Comparison of ENCODE assay signal across 8 cellular contexts in the genomic region with DNA sequence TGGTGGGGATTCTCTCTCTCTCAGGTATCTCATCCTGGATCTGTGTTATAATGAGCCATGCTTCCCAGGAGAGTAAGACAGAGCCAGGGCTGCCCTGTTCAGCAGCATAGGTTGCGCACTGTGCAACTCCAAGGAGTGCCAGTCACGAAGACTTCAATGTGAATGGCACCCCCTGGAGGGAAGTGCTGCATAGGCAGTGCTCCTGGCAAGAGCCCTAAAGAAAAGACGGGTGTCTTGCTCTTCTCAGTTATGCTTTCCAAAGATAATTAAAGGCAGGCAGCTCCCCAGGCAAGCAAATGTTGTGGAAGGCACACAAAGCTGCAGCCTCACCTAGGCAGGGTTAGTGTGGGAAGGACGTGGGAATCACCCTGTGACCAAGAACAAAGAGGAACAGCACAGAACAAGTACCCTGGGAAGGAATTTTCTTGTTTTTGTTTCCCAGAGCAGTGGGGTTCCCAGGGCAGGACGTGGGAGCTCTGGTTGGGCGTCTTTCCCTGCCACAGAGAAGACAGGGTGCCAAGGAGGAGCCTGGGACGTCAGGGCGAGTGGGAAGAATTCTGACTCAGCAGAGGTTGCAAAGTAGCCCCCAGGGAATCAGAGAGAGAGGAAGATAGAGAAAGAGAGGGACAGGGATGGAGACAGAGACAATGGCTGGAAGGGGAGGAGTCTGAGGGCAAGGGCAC.
A peak's percentile ranks its signal among the peaks of the same experiment; 100 is the strongest.
DNase-seq lines count a peak whose midpoint lies in the region; ATAC-seq and TF ChIP-seq lines count a peak whose summit lies in the region.

No MANE protein-coding gene starts in this region.

- no peak overlapping the region for H3K27ac Mint-ChIP-seq in Calu3 (ENCODE audit: unreplicated experiment)
- peak overlapping the region; percentile 90 for H3K27ac Mint-ChIP-seq in activated CD8-positive, alpha-beta T cell treated with anti-CD3 and anti-CD28 coated beads for 36 hours

- no peaks in the 10 kb centered on the region for H3K36me3 Mint-ChIP-seq in Calu3 (ENCODE audit: insufficient read depth, unreplicated experiment)
- no peaks in the 10 kb centered on the region for H3K36me3 Mint-ChIP-seq in activated CD8-positive, alpha-beta T cell treated with anti-CD3 and anti-CD28 coated beads for 36 hours (ENCODE audit: low read depth)

- no peak overlapping the region for H3K4me3 Mint-ChIP-seq in Calu3 (ENCODE audit: low read depth, unreplicated experiment)
- H3K4me3 Mint-ChIP-seq in activated CD8-positive, alpha-beta T cell treated with anti-CD3 and anti-CD28 coated beads for 36 hours: peak overlapping the region; percentile 68

- TF ChIP-seq POLR2A in upper lobe of left lung (IDR thresholded peaks at IDR 0.05): no peak

- ATAC-seq in activated CD8-positive, alpha-beta T cell treated with anti-CD3 and anti-CD28 coated beads for 36 hours: peak; percentile 21
- ATAC-seq in left lung: peak; percentile 19
- ATAC-seq in upper lobe of left lung (ENCODE audit: low FRiP score in 2 of 2): no peak
- ATAC-seq in HG03039 (IDR thresholded peaks at IDR 0.05; ENCODE audit: unreplicated experiment): no peak

- H3K4me1 Mint-ChIP-seq in Calu3 (ENCODE audit: low read depth, unreplicated experiment): no peaks in the 10 kb centered on the region
- H3K4me1 Mint-ChIP-seq in activated CD8-positive, alpha-beta T cell treated with anti-CD3 and anti-CD28 coated beads for 36 hours (ENCODE audit: low read depth): peaks cover 63% of the 10 kb centered on the region

- DNase-seq in Calu3 (peak; percentile 68), HL-60 (ENCODE audit: low read depth in 1 of 2, low spot score in 1 of 2) (peak in 1 of 2 experiments; percentile 63), left lung (no peak), NCI-H2029 treated with DMSO at 0.1 percent for 48 hours (lab: John Stamatoyannopoulos, UW) (no peak), upper lobe of left lung (no peak), H7 (no peak)
- peak; percentile 78 for DNase-seq in activated CD8-positive, alpha-beta T cell treated with anti-CD3 and anti-CD28 coated beads for 36 hours

- no peaks in the 10 kb centered on the region for H3K36me3 ChIP-seq in left lung
- no peaks in the 10 kb centered on the region for H3K36me3 ChIP-seq in upper lobe of left lung
- H3K36me3 ChIP-seq in H7 (replicated peaks; ENCODE audit: control insufficient read depth, insufficient read depth, low read length): no peaks in the 10 kb centered on the region

- H3K4me1 ChIP-seq in left lung: peaks cover 11 to 19% of the 10 kb centered on the region in 2 donors
- H3K4me1 ChIP-seq in upper lobe of left lung: peaks cover 7 to 9% (median 8%) of the 10 kb centered on the region in 4 donors

- no peak for TF ChIP-seq CTCF in Calu3 (IDR thresholded peaks at IDR 0.05; ENCODE audit: unreplicated experiment)
- TF ChIP-seq CTCF in HL-60 (IDR thresholded peaks at IDR 0.05; ENCODE audit: insufficient read depth, low read length): peak; percentile 18
- peak; percentile 44 for TF ChIP-seq CTCF in activated CD8-positive, alpha-beta T cell treated with anti-CD3 and anti-CD28 coated beads for 36 hours (IDR thresholded peaks at IDR 0.05)
- TF ChIP-seq CTCF in left lung (IDR thresholded peaks at IDR 0.05): no peak
- TF ChIP-seq CTCF in upper lobe of left lung (IDR thresholded peaks at IDR 0.05): no peak

- intact Hi-C loops in Calu3 (cut with micrococcal nuclease; ENCODE audit: unreplicated experiment): loop anchor here (1.0 to 10.0 kb wide), 2 partner anchors 54 to 80 kb away; no protein-coding TSS in a partner anchor
- intact Hi-C loops in activated CD8-positive, alpha-beta T cell treated with anti-CD3 and anti-CD28 coated beads for 36 hours (cut with micrococcal nuclease): loop anchor here (5.0 kb wide), 1 partner anchor 82 kb away; no protein-coding TSS in a partner anchor
- intact Hi-C loops in left lung (cut with DNase I): no loop called here

- H3K27me3 ChIP-seq in HL-60 (ENCODE audit: insufficient read depth, poor library complexity, severe bottlenecking) (no peaks in the 10 kb centered on the region), left lung (no peaks in the 10 kb centered on the region), upper lobe of left lung (no peaks in the 10 kb centered on the region), H7 (ENCODE audit: control insufficient read depth, insufficient read depth, low read length) (no peaks in the 10 kb centered on the region; the same call in 1 of the 2 replicates)

- H3K9me3 Mint-ChIP-seq in Calu3 (ENCODE audit: low read depth, unreplicated experiment): no peaks in the 10 kb centered on the region
- no peaks in the 10 kb centered on the region for H3K9me3 Mint-ChIP-seq in activated CD8-positive, alpha-beta T cell treated with anti-CD3 and anti-CD28 coated beads for 36 hours

- POLR2A ChIA-PET in activated CD8-positive, alpha-beta T cell treated with anti-CD3 and anti-CD28 coated beads for 36 hours (lab: Charles Lee): interaction anchor here (1.0 to 5.4 kb wide), 3 partner anchors 10 to 190 kb away, joined by 3 to 38 read pairs (median 4); no protein-coding TSS in a partner anchor

- no peak overlapping the region for H3K4me3 ChIP-seq in HL-60 (replicated peaks; ENCODE audit: insufficient read depth, low read length)
- H3K4me3 ChIP-seq in left lung: no peak overlapping the region
- H3K4me3 ChIP-seq in upper lobe of left lung: no peak overlapping the region
- no peak overlapping the region for H3K4me3 ChIP-seq in H7 (ENCODE audit: insufficient read depth, low read depth, low read length)

- H3K27ac ChIP-seq in HL-60 (replicated peaks) (no peak overlapping the region), left lung (no peak overlapping the region), upper lobe of left lung (no peak overlapping the region)

- 77 to 80% methylated on average over 8 of the region's 8 CpGs for WGBS in upper lobe of left lung, 2 donors

- TF ChIP-seq EP300 in upper lobe of left lung (IDR thresholded peaks at IDR 0.05): no peak

- no TSS peak for BruUV-seq in Calu3 (replicated peaks; lab: Mats Ljungman, UMichigan)

- peaks cover 89% of the 10 kb centered on the region for H3K27me3 Mint-ChIP-seq in Calu3 (ENCODE audit: unreplicated experiment)
- no peaks in the 10 kb centered on the region for H3K27me3 Mint-ChIP-seq in activated CD8-positive, alpha-beta T cell treated with anti-CD3 and anti-CD28 coated beads for 36 hours

- CTCF ChIA-PET in Calu3 (lab: Charles Lee): interaction anchor here (0.5 to 0.9 kb wide), 2 partner anchors 17 to 64 kb away, joined by 3 to 4 read pairs; no protein-coding TSS in a partner anchor
- CTCF ChIA-PET in activated CD8-positive, alpha-beta T cell treated with anti-CD3 and anti-CD28 coated beads for 36 hours (lab: Charles Lee): interaction anchor here (0.8 to 7.3 kb wide), 9 partner anchors 9 to 189 kb away, joined by 3 to 72 read pairs (median 6); no protein-coding TSS in a partner anchor

- H3K9me3 ChIP-seq in left lung (no peaks in the 10 kb centered on the region), upper lobe of left lung (no peaks in the 10 kb centered on the region)

Comparison
In these comparisons a context has a peak if more than half of its experiments do, and no peak if none do; other contexts are left out.
1. DNase-seq: peak in Calu3 (single experiment) and activated CD8-positive, alpha-beta T cell treated with anti-CD3 and anti-CD28 coated beads for 36 hours (single experiment); none in left lung (0 of 2), NCI-H2029 treated with DMSO at 0.1 percent for 48 hours (single experiment), upper lobe of left lung (0 of 2) and H7 (single experiment).
2. CTCF ChIP-seq: peak in HL-60 (single experiment) and activated CD8-positive, alpha-beta T cell treated with anti-CD3 and anti-CD28 coated beads for 36 hours (single experiment); none in Calu3 (single experiment), left lung (0 of 2) and upper lobe of left lung (0 of 6).
3. ATAC-seq: peak in activated CD8-positive, alpha-beta T cell treated with anti-CD3 and anti-CD28 coated beads for 36 hours (single experiment) and left lung (single experiment); none in upper lobe of left lung (0 of 2) and HG03039 (single experiment).
4. intact Hi-C loops: an anchor here in Calu3 (1.0 to 10.0 kb wide) and activated CD8-positive, alpha-beta T cell treated with anti-CD3 and anti-CD28 coated beads for 36 hours (5.0 kb wide); none called in left lung.